8 cellular contexts compared by ENCODE assay signal in genomic region chr5:177456591-177456964, GRCh38. TPM values are rescaled to one million over a fixed set of nuclear protein-coding genes. Genes with fewer than 3 reads are reported as not detected.
A peak's percentile ranks its signal among the peaks of the same experiment; 100 is the strongest.
DNase-seq lines count a peak whose midpoint lies in the region; ATAC-seq lines count a peak whose summit lies in the region.

No MANE protein-coding gene starts in this region.

- H3K9ac ChIP-seq in SK-N-MC (ENCODE audit: insufficient read length) = no peak overlapping the region

- no peaks in the 10 kb centered on the region for H3K9me3 Mint-ChIP-seq in activated CD8-positive, alpha-beta memory T cell treated with anti-CD3 and anti-CD28 coated beads, Interleukin-2, amount 10 ng/mL, durations not matched to agents 7 days and 5 days (ENCODE audit: low read depth)
- no peaks in the 10 kb centered on the region for H3K9me3 Mint-ChIP-seq in stimulated activated naive CD8-positive, alpha-beta T cell treated with anti-CD3 and anti-CD28 coated beads, Interleukin-15, amount 100 ng/mL, for 72 hours

- peak overlapping the region; percentile 85 for H3K27ac Mint-ChIP-seq in activated CD8-positive, alpha-beta memory T cell treated with anti-CD3 and anti-CD28 coated beads, Interleukin-2, amount 10 ng/mL, durations not matched to agents 7 days and 5 days
- H3K27ac Mint-ChIP-seq in stimulated activated naive CD8-positive, alpha-beta T cell treated with anti-CD3 and anti-CD28 coated beads, Interleukin-15, amount 100 ng/mL, for 72 hours = peak overlapping the region in 1 of 2 donors; percentile 93

- CTCF ChIA-PET in activated CD8-positive, alpha-beta memory T cell treated with anti-CD3 and anti-CD28 coated beads, Interleukin-2, amount 10 ng/mL, durations not matched to agents 7 days and 5 days (lab: Charles Lee) = interaction anchor here (1.0 to 25.5 kb wide), 20 partner anchors 9 to 343 kb away, joined by 3 to 717 read pairs (median 8); partner anchors contain the start of genes DBN1, DOK3, F12 and LMAN2

- DNase-seq in activated CD8-positive, alpha-beta memory T cell treated with anti-CD3 and anti-CD28 coated beads, Interleukin-2, amount 10 ng/mL, durations not matched to agents 7 days and 5 days = no peak
- no peak for DNase-seq in activated CD8-positive, alpha-beta memory T cell treated with anti-CD3 and anti-CD28 coated beads, Interleukin-2, amount 50 U/mL, for 4 hours
- DNase-seq in SK-N-MC (ENCODE audit: low read depth, low spot score) (no peak), right cardiac atrium (peak in 2 of 3 donors; percentile 47 to 75), inferior parietal cortex (ENCODE audit: extremely low spot score) (no peak)
- DNase-seq in stimulated activated naive CD8-positive, alpha-beta T cell treated with anti-CD3 and anti-CD28 coated beads, Interleukin-15, amount 100 ng/mL, for 72 hours = no peak
- no peak for DNase-seq in activated T-cell treated with anti-CD3 and anti-CD28 coated beads, Interleukin-2, amount 50 U/mL, for 1 hour

- H3K36me3 ChIP-seq in SK-N-MC (ENCODE audit: insufficient read depth, low read length) = peaks cover 41% of the 10 kb centered on the region

- peaks cover 22% of the 10 kb centered on the region for H3K4me1 Mint-ChIP-seq in activated CD8-positive, alpha-beta memory T cell treated with anti-CD3 and anti-CD28 coated beads, Interleukin-2, amount 10 ng/mL, durations not matched to agents 7 days and 5 days
- H3K4me1 Mint-ChIP-seq in stimulated activated naive CD8-positive, alpha-beta T cell treated with anti-CD3 and anti-CD28 coated beads, Interleukin-15, amount 100 ng/mL, for 72 hours = peaks cover 44% of the 10 kb centered on the region

- no peak for ATAC-seq in activated CD8-positive, alpha-beta memory T cell treated with anti-CD3 and anti-CD28 coated beads, Interleukin-2, amount 10 ng/mL, durations not matched to agents 7 days and 5 days
- ATAC-seq in right cardiac atrium = no peak
- ATAC-seq in stimulated activated naive CD8-positive, alpha-beta T cell treated with anti-CD3 and anti-CD28 coated beads, Interleukin-15, amount 100 ng/mL, for 72 hours = no peak
- no peak for ATAC-seq in HG03460 (IDR thresholded peaks at IDR 0.05; ENCODE audit: unreplicated experiment)

- H3K27ac ChIP-seq in SK-N-MC (peak overlapping the region; percentile 81), right cardiac atrium (ENCODE audit: low read length) (peak overlapping the region; percentile 7)

- H3K36me3 Mint-ChIP-seq in activated CD8-positive, alpha-beta memory T cell treated with anti-CD3 and anti-CD28 coated beads, Interleukin-2, amount 10 ng/mL, durations not matched to agents 7 days and 5 days = peaks cover 6% of the 10 kb centered on the region

- H3K4me1 ChIP-seq in right cardiac atrium (ENCODE audit: control insufficient read depth, insufficient read depth, low read length) = no peaks in the 10 kb centered on the region

- H3K9me3 ChIP-seq in SK-N-MC (ENCODE audit: low read depth, low read length) (no peaks in the 10 kb centered on the region), right cardiac atrium (ENCODE audit: control insufficient read depth, low read length) (no peaks in the 10 kb centered on the region)

- no peak overlapping the region for H3K4me3 ChIP-seq in SK-N-MC
- H3K4me3 ChIP-seq in right cardiac atrium (ENCODE audit: low read length) = no peak overlapping the region

- no peak overlapping the region for H3K4me3 Mint-ChIP-seq in activated CD8-positive, alpha-beta memory T cell treated with anti-CD3 and anti-CD28 coated beads, Interleukin-2, amount 10 ng/mL, durations not matched to agents 7 days and 5 days
- H3K4me3 Mint-ChIP-seq in stimulated activated naive CD8-positive, alpha-beta T cell treated with anti-CD3 and anti-CD28 coated beads, Interleukin-15, amount 100 ng/mL, for 72 hours = peak overlapping the region; percentile 82 to 84

- H3K27me3 ChIP-seq in right cardiac atrium (ENCODE audit: control insufficient read depth, insufficient read depth) = no peaks in the 10 kb centered on the region

- H3K27me3 Mint-ChIP-seq in activated CD8-positive, alpha-beta memory T cell treated with anti-CD3 and anti-CD28 coated beads, Interleukin-2, amount 10 ng/mL, durations not matched to agents 7 days and 5 days = peaks cover 5% of the 10 kb centered on the region
- no peaks in the 10 kb centered on the region for H3K27me3 Mint-ChIP-seq in stimulated activated naive CD8-positive, alpha-beta T cell treated with anti-CD3 and anti-CD28 coated beads, Interleukin-15, amount 100 ng/mL, for 72 hours

- intact Hi-C loops in right cardiac atrium (cut with DNase I) = loop anchor here in 2 of 4 donors (5.0 kb wide), 1 partner anchor 41 kb away; the partner anchor contains the start of gene PDLIM7 (in 2 of the 2)

- 26% methylated on average over 12 of the region's 12 CpGs for WGBS in right cardiac atrium

RNA-seq across cellular contexts. Expression of gene PRR7, which starts 10.0 kb away (rescaled TPM):
- total RNA-seq in activated CD8-positive, alpha-beta memory T cell treated with anti-CD3 and anti-CD28 coated beads, Interleukin-2, amount 10 ng/mL, durations not matched to agents 7 days and 5 days = 1 to 10 TPM; 3.1 to 5.3 TPM
- total RNA-seq in right cardiac atrium = under 1 TPM in 3 of 4 donors, not detected in 1; 0.33 to 0.45 (median 0.35) TPM
- 0.27 TPM for polyA plus RNA-seq in right cardiac atrium

RNA-seq across cellular contexts. Expression of gene DBN1, which starts 16.9 kb away (rescaled TPM):
- total RNA-seq in activated CD8-positive, alpha-beta memory T cell treated with anti-CD3 and anti-CD28 coated beads, Interleukin-2, amount 10 ng/mL, durations not matched to agents 7 days and 5 days = 100 to 1,000 TPM in 1 of 2 experiments, 10 to 100 TPM in 1; 81.5 to 128 TPM
- total RNA-seq in right cardiac atrium = 10 to 100 TPM; 15.3 to 44.8 (median 25.3) TPM
- 17.7 TPM for polyA plus RNA-seq in right cardiac atrium

RNA-seq across cellular contexts. Expression of gene GRK6, which starts 30.1 kb away (rescaled TPM):
- total RNA-seq in activated CD8-positive, alpha-beta memory T cell treated with anti-CD3 and anti-CD28 coated beads, Interleukin-2, amount 10 ng/mL, durations not matched to agents 7 days and 5 days = 100 to 1,000 TPM; 112 to 159 TPM
- total RNA-seq in right cardiac atrium = 10 to 100 TPM; 13.2 to 16.9 (median 15.5) TPM
- 7.4 TPM for polyA plus RNA-seq in right cardiac atrium

RNA-seq across cellular contexts. Expression of gene PDLIM7, which starts 40.8 kb away (rescaled TPM):
- 10 to 100 TPM; 72.9 to 81.2 TPM for total RNA-seq in activated CD8-positive, alpha-beta memory T cell treated with anti-CD3 and anti-CD28 coated beads, Interleukin-2, amount 10 ng/mL, durations not matched to agents 7 days and 5 days
- 10 to 100 TPM; 35.0 to 71.5 (median 47.0) TPM for total RNA-seq in right cardiac atrium
- polyA plus RNA-seq in right cardiac atrium = 61.9 TPM

RNA-seq across cellular contexts. Expression of gene F12, which starts 47.2 kb away (rescaled TPM):
- 1 to 10 TPM; 1.3 to 2.2 TPM for total RNA-seq in activated CD8-positive, alpha-beta memory T cell treated with anti-CD3 and anti-CD28 coated beads, Interleukin-2, amount 10 ng/mL, durations not matched to agents 7 days and 5 days
- under 1 TPM; 0.17 to 0.34 (median 0.26) TPM for total RNA-seq in right cardiac atrium
- polyA plus RNA-seq in right cardiac atrium = 0.27 TPM

Comparison
In these comparisons a context has a peak if more than half of its experiments do, and no peak if none do; other contexts are left out.
1. DNase-seq: peak in right cardiac atrium (2 of 3); none in activated CD8-positive, alpha-beta memory T cell treated with anti-CD3 and anti-CD28 coated beads, Interleukin-2, amount 10 ng/mL, durations not matched to agents 7 days and 5 days (single experiment), activated CD8-positive, alpha-beta memory T cell treated with anti-CD3 and anti-CD28 coated beads, Interleukin-2, amount 50 U/mL, for 4 hours (single experiment), SK-N-MC (single experiment), stimulated activated naive CD8-positive, alpha-beta T cell treated with anti-CD3 and anti-CD28 coated beads, Interleukin-15, amount 100 ng/mL, for 72 hours (0 of 2), inferior parietal cortex (single experiment) and activated T-cell treated with anti-CD3 and anti-CD28 coated beads, Interleukin-2, amount 50 U/mL, for 1 hour (single experiment).
2. RNA of gene GRK6, which starts 30.1 kb away (total RNA-seq): 112 to 159 TPM in activated CD8-positive, alpha-beta memory T cell treated with anti-CD3 and anti-CD28 coated beads, Interleukin-2, amount 10 ng/mL, durations not matched to agents 7 days and 5 days; 13.2 to 16.9 TPM in right cardiac atrium; every median in the first group is over 4 times any median in the second.